ENCODE assay signal across 14 cellular contexts in the genomic region with DNA sequence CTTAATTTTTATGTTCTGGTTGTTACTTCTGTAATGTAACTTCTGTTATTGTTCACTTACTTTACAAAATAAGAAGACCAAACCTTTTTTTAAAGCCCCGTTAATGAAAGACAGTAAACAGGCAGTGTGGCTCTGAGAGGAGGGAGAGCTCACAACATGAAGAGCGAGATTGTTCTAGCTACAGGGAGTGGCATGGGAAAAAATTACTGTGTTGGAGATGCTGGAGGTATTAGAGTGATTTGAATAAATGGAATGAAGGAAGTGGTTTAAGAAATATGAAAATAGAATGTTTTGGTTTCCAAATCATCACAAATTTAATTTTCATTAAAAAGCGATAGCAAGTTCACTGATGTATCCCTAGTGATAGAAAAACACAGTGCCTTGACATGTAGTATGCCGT. TPM values are rescaled to one million over a fixed set of nuclear protein-coding genes. Genes with fewer than 3 reads are reported as not detected.
DNase-seq lines count a peak whose midpoint lies in the region; TF ChIP-seq lines count a peak whose summit lies in the region.
"Had no signal": no experiment of that assay in that cellular context is flagged by ENCODE, and none has a peak within 500 bp of the region (broad histone marks: within the 10 kb centered on the region; RNA-seq: fewer than 3 reads in every experiment).

No MANE protein-coding gene starts in this region.

- no peak overlapping the region for H4K91ac ChIP-seq in mesenchymal stem cell (ENCODE audit: low read length)

- H2AFZ ChIP-seq in mammary epithelial cell (ENCODE audit: low read depth, low read length) (peak overlapping the region; percentile 47), mesenchymal stem cell (ENCODE audit: low read depth, low read length) (no peak overlapping the region)

- dilution Hi-C loops in mammary epithelial cell (cut with HindIII; ENCODE audit: low sequenced_read_pairs), result loop anchor here (5.0 kb wide), 1 partner anchor 36 kb away; no protein-coding TSS in a partner anchor

- H3K79me2 ChIP-seq in mammary epithelial cell (ENCODE audit: insufficient read depth, low read length), result peaks cover 66% of the 10 kb centered on the region

- H2BK5ac ChIP-seq in mesenchymal stem cell (ENCODE audit: low read depth, low read length, poor library complexity, severe bottlenecking), result no peak overlapping the region

- DNase-seq in AG09309 (ENCODE audit: low read depth), result peak; percentile 60
- peak; percentile 8 for DNase-seq in HT-29 (ENCODE audit: low spot score)
- peak; percentile 92 for DNase-seq in mammary epithelial cell
- peak; percentile 43 for DNase-seq in mesenchymal stem cell
- no peak for DNase-seq in NCI-H1694 treated with DMSO at 0.1 percent for 48 hours (lab: John Stamatoyannopoulos, UW)
- DNase-seq in epidermal melanocyte (ENCODE audit: insufficient read length, low spot score), result no peak
- DNase-seq in NCI-H774 (lab: John Stamatoyannopoulos, UW), result no peak
- DNase-seq in HuH-7 (ENCODE audit: low spot score), result no peak
- DNase-seq: activated CD4-positive, alpha-beta T cell treated with anti-CD3 and anti-CD28 coated beads for 48 hours; activated naive CD8-positive, alpha-beta T cell treated with anti-CD3 and anti-CD28 coated beads, Interleukin-2, amount 10 ng/mL, durations not matched to agents 7 days and 5 days; ovary; SHP77; upper lobe of left lung had no signal

- H3K27me3 ChIP-seq in mammary epithelial cell (ENCODE audit: insufficient read depth, low read length) (no peaks in the 10 kb centered on the region), mesenchymal stem cell (ENCODE audit: control insufficient read depth in 1 of 2, insufficient read depth in 1 of 2, low read length in 2 of 2) (no peaks in the 10 kb centered on the region)
- H3K27me3 ChIP-seq: ovary, upper lobe of left lung had no signal

- H2BK120ac ChIP-seq in mesenchymal stem cell (ENCODE audit: low read depth, low read length), result no peak overlapping the region

- H3K23ac ChIP-seq in mesenchymal stem cell (ENCODE audit: low read length in 2 of 2), result no peak overlapping the region

- H3K36me3 ChIP-seq in mammary epithelial cell (ENCODE audit: insufficient read depth, low read length) (no peaks in the 10 kb centered on the region), mesenchymal stem cell (ENCODE audit: control insufficient read depth in 1 of 2, insufficient read depth in 2 of 2, low read depth in 1 of 2, low read length in 2 of 2) (no peaks in the 10 kb centered on the region)
- H3K36me3 ChIP-seq: ovary, upper lobe of left lung had no signal

- intact Hi-C loops in mammary epithelial cell (cut with micrococcal nuclease), result loop anchor here (1.0 to 5.0 kb wide), 3 partner anchors 33 to 284 kb away; no protein-coding TSS in a partner anchor

- no peak overlapping the region for H3K4ac ChIP-seq in mesenchymal stem cell (ENCODE audit: low read depth in 1 of 2, low read length in 2 of 2)

- no TSS peak for BruUV-seq in mammary epithelial cell (replicated peaks; lab: Mats Ljungman, UMichigan)

- H3K18ac ChIP-seq in mesenchymal stem cell (ENCODE audit: low read depth in 1 of 2, low read length in 2 of 2), result no peak overlapping the region

- WGBS in mammary epithelial cell (ENCODE audit: low coverage, missing lambda C conversion rate), result 2% methylated on average over 4 of the region's 4 CpGs
- 92% methylated on average over 4 of the region's 4 CpGs for WGBS in mesenchymal stem cell

- peak overlapping the region; percentile 80 for H3K4me2 ChIP-seq in mammary epithelial cell (ENCODE audit: insufficient read depth, low read depth, low read length)
- H3K4me2 ChIP-seq in mesenchymal stem cell (ENCODE audit: low read length, poor library complexity, severe bottlenecking), result no peak overlapping the region

- H3K4me3 ChIP-seq in AG09309 (ENCODE audit: control insufficient read depth, low read depth, low read length), result no peak overlapping the region
- peak overlapping the region in 2 of 3 experiments; percentile 19 to 31 for H3K4me3 ChIP-seq in mammary epithelial cell (replicated peaks in 1 of 3; ENCODE audit: insufficient read depth in 1 of 3, low read depth in 2 of 3, low read length in 3 of 3)
- H3K4me3 ChIP-seq in mesenchymal stem cell (ENCODE audit: insufficient read depth in 1 of 2, low read depth in 1 of 2, low read length in 2 of 2), result no peak overlapping the region
- H3K4me3 ChIP-seq: ovary, upper lobe of left lung had no signal

- H3K79me1 ChIP-seq in mesenchymal stem cell (replicated peaks; ENCODE audit: low read length, poor library complexity, severe bottlenecking), result peaks cover 7% of the 10 kb centered on the region

- no peaks in the 10 kb centered on the region for H3K9me3 ChIP-seq in mammary epithelial cell (replicated peaks; ENCODE audit: insufficient read depth, low read length)
- no peaks in the 10 kb centered on the region for H3K9me3 ChIP-seq in mesenchymal stem cell (ENCODE audit: control insufficient read depth, low read length)
- H3K9me3 ChIP-seq: ovary, upper lobe of left lung had no signal

- in situ Hi-C loops in mammary epithelial cell (cut with MboI; ENCODE audit: low sequenced_read_pairs in 2 of 2), result no loop called here

- peak overlapping the region; percentile 92 for H3K9ac ChIP-seq in mammary epithelial cell (ENCODE audit: insufficient read depth, low read length)
- H3K9ac ChIP-seq in mesenchymal stem cell (ENCODE audit: low read length), result peak overlapping the region; percentile 72

- H2BK15ac ChIP-seq in mesenchymal stem cell (ENCODE audit: low read depth, poor library complexity, severe bottlenecking), result no peak overlapping the region

- H4K8ac ChIP-seq in mesenchymal stem cell (ENCODE audit: low read length), result no peak overlapping the region

- no peak for TF ChIP-seq CTCF in AG09309 (IDR thresholded peaks at IDR 0.05; ENCODE audit: control insufficient read depth, insufficient read depth, low read depth, low read length, missing control alignments)
- TF ChIP-seq CTCF in mammary epithelial cell (conservative IDR thresholded peaks at IDR 0.05 in 1 of 2, IDR thresholded peaks at IDR 0.05 in 1 of 2; ENCODE audit: extremely low read depth in 1 of 2, insufficient read depth in 1 of 2, low read depth in 1 of 2, low read length in 2 of 2), result no peak

- H3K14ac ChIP-seq in mesenchymal stem cell (ENCODE audit: low read length in 2 of 2), result no peak overlapping the region

- H3K27ac ChIP-seq in mammary epithelial cell (ENCODE audit: insufficient read depth, low read depth, low read length) (peak overlapping the region; percentile 100), mesenchymal stem cell (ENCODE audit: low read length, poor library complexity, severe bottlenecking) (peak overlapping the region; percentile 79)
- H3K27ac ChIP-seq: C4-2B, ovary, upper lobe of left lung had no signal

- no peak overlapping the region for H2AK5ac ChIP-seq in mesenchymal stem cell (ENCODE audit: low read length, severe bottlenecking)

- H3K4me1 ChIP-seq in mammary epithelial cell (ENCODE audit: insufficient read depth, low read length) (peaks cover 37% of the 10 kb centered on the region), mesenchymal stem cell (ENCODE audit: control insufficient read depth, insufficient read depth, low read depth, low read length) (no peaks in the 10 kb centered on the region)

- H2BK12ac ChIP-seq in mesenchymal stem cell (ENCODE audit: low read length in 2 of 2), result no peak overlapping the region

- no peaks in the 10 kb centered on the region for H4K20me1 ChIP-seq in mammary epithelial cell (ENCODE audit: insufficient read depth, low read length)

- CTCF ChIA-PET in mammary epithelial cell (lab: Charles Lee; ENCODE audit: low non-redundant PET), result interaction anchor here (0.5 kb wide), 1 partner anchor 267 kb away, joined by 5 read pairs; no protein-coding TSS in a partner anchor

RNA-seq across cellular contexts. Expression of a gene that starts 31.8 kb away (rescaled TPM):
- 9.4 and 10.8 TPM in 2 replicates for total RNA-seq in HT-29 (2014; rRNA removed; shearing (Covaris generic))
- 10 to 100 TPM; 80.4 to 81.8 TPM for total RNA-seq in mammary epithelial cell
- polyA plus RNA-seq in mammary epithelial cell, result 62.1 TPM
- 28.5 TPM for polyA minus RNA-seq in mammary epithelial cell
- 38.5 TPM for polyA plus RNA-seq in mesenchymal stem cell (2013, experiment 1 of 2)
- 42.0 TPM for polyA plus RNA-seq in mesenchymal stem cell (2013, experiment 2 of 2)

Comparison
In these comparisons a context has a peak if more than half of its experiments do, and no peak if none do; other contexts are left out.
1. DNase-seq: peak in AG09309 (single experiment), HT-29 (single experiment), mammary epithelial cell (single experiment) and mesenchymal stem cell (single experiment); none in NCI-H1694 treated with DMSO at 0.1 percent for 48 hours (single experiment), epidermal melanocyte (single experiment), NCI-H774 (single experiment) and HuH-7 (single experiment).
2. H3K4me3 ChIP-seq: peak in mammary epithelial cell (2 of 3); none in AG09309 (single experiment) and mesenchymal stem cell (0 of 2).